Comparison of ENCODE assay signal across 18 cellular contexts in the genomic region with DNA sequence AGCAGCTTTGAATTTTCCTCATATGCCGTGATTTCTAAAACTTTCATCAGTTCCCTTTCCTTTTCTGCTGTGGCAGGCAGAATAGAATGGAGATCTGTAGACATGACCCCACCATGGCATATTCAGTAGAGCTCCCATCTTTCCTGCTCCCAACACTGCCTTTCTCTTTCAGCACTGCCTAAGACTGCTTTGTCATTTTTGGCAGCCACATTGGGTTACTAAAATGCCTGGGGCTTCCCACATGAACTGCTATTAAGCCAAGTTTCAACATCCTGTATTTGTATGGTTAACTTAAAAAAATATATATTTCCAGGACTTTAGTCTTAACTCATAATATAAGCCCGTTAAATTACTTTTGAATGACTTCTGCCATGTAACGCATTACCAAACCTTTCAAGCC.
A peak's percentile ranks its signal among the peaks of the same experiment; 100 is the strongest.
DNase-seq lines count a peak whose midpoint lies in the region; ATAC-seq and TF ChIP-seq lines count a peak whose summit lies in the region.
"Had no signal": no experiment of that assay in that cellular context is flagged by ENCODE, and none has a peak within 500 bp of the region (broad histone marks: within the 10 kb centered on the region; RNA-seq: fewer than 3 reads in every experiment).

No MANE protein-coding gene starts in this region.

- H3K36me3 ChIP-seq in CD8-positive, alpha-beta T cell (ENCODE audit: insufficient read depth, low read length) = no peaks in the 10 kb centered on the region
- no peaks in the 10 kb centered on the region for H3K36me3 ChIP-seq in MG63
- H3K36me3 ChIP-seq: suprapubic skin had no signal

- H3K27ac ChIP-seq in CD8-positive, alpha-beta T cell (ENCODE audit: low read depth, low read length) = no peak overlapping the region
- H3K27ac ChIP-seq: hepatocyte, suprapubic skin had no signal

- in situ Hi-C loops in astrocyte of the cerebellum (cut with HindIII; ENCODE audit: low sequenced_read_pairs) = no loop called here

- DNase-seq in CD8-positive, alpha-beta T cell = no peak
- DNase-seq in MG63 = peak; percentile 31
- DNase-seq in astrocyte of the cerebellum (ENCODE audit: low read depth) = peak; percentile 53
- peak; percentile 45 to 81 for DNase-seq in foreskin fibroblast
- DNase-seq in glomerular visceral epithelial cell (ENCODE audit: extremely low spot score) = no peak
- DNase-seq in kidney tubule cell (ENCODE audit: low spot score) = no peak
- DNase-seq: anterior cingulate cortex; CD4-positive, alpha-beta memory T cell; H9; left ventricle myocardium superior; NCI-H1105; NCI-H510A treated with DMSO at 0.1 percent for 48 hours had no signal

- no peak overlapping the region for H3K4me3 Mint-ChIP-seq in CD8-positive, alpha-beta T cell
- H3K4me3 Mint-ChIP-seq: neural crest cell had no signal

- intact Hi-C loops in CD8-positive, alpha-beta T cell (cut with DNase I, micrococcal nuclease) = loop anchor here (2.0 to 10.0 kb wide), 9 partner anchors 81 to 1471 kb away; partner anchors contain the start of genes BLZF1 (in 2 of the 2), NME7 (in 2 of the 2), ATP1B1 (in 1 of the 2) and SLC19A2 (in 1 of the 2)

- peaks cover 26% of the 10 kb centered on the region for H3K4me1 Mint-ChIP-seq in CD8-positive, alpha-beta T cell (ENCODE audit: low read depth)

- POLR2A ChIA-PET in CD8-positive, alpha-beta T cell (lab: Charles Lee) = interaction anchor here (1.2 to 2.6 kb wide), 3 partner anchors 8 to 1032 kb away, joined by 3 to 13 read pairs (median 8); no protein-coding TSS in a partner anchor

- H3K4me3 ChIP-seq in CD8-positive, alpha-beta T cell (ENCODE audit: low read depth, low read length) = no peak overlapping the region
- no peak overlapping the region for H3K4me3 ChIP-seq in MG63
- H3K4me3 ChIP-seq in astrocyte of the cerebellum (ENCODE audit: low read depth, low read length) = no peak overlapping the region
- H3K4me3 ChIP-seq in foreskin fibroblast (ENCODE audit: low read depth in 1 of 2, low read length in 2 of 2) = no peak overlapping the region
- H3K4me3 ChIP-seq: hepatocyte, skin epidermis, suprapubic skin had no signal

- H3K27ac Mint-ChIP-seq in CD8-positive, alpha-beta T cell = peak overlapping the region; percentile 45
- H3K27ac Mint-ChIP-seq: H9 had no signal

- ATAC-seq in CD8-positive, alpha-beta T cell = no peak
- ATAC-seq in HG02642 (IDR thresholded peaks at IDR 0.05; ENCODE audit: poor library complexity, unreplicated experiment) = no peak
- ATAC-seq in HG03442 (IDR thresholded peaks at IDR 0.05; ENCODE audit: unreplicated experiment) = no peak

- peaks cover 19% of the 10 kb centered on the region for H3K4me1 ChIP-seq in CD8-positive, alpha-beta T cell (ENCODE audit: insufficient read depth, low read length)

- H3K27me3 Mint-ChIP-seq in CD8-positive, alpha-beta T cell (ENCODE audit: low read depth) = no peaks in the 10 kb centered on the region
- H3K27me3 Mint-ChIP-seq: CD4-positive, alpha-beta memory T cell had no signal

- H3K9me3 ChIP-seq in CD8-positive, alpha-beta T cell (ENCODE audit: low read length) = no peaks in the 10 kb centered on the region
- no peaks in the 10 kb centered on the region for H3K9me3 ChIP-seq in MG63
- H3K9me3 ChIP-seq: suprapubic skin had no signal

- no peak for TF ChIP-seq CTCF in CD8-positive, alpha-beta T cell (IDR thresholded peaks at IDR 0.05)
- TF ChIP-seq CTCF in astrocyte of the cerebellum (IDR thresholded peaks at IDR 0.05; ENCODE audit: low read depth, low read length, missing control alignments) (no peak), foreskin fibroblast (IDR thresholded peaks at IDR 0.05; ENCODE audit: low read depth, low read length) (no peak)

- H3K9me3 Mint-ChIP-seq in CD8-positive, alpha-beta T cell = no peaks in the 10 kb centered on the region
- H3K9me3 Mint-ChIP-seq: CD4-positive, alpha-beta memory T cell had no signal

- H3K36me3 Mint-ChIP-seq in CD8-positive, alpha-beta T cell = no peaks in the 10 kb centered on the region

- CTCF ChIA-PET in CD8-positive, alpha-beta T cell (lab: Charles Lee) = interaction anchor here (1.5 to 4.5 kb wide), 12 partner anchors 16 to 1027 kb away, joined by 5 to 109 read pairs (median 10); partner anchors contain the start of genes BLZF1 and NME7

- H3K27me3 ChIP-seq in CD8-positive, alpha-beta T cell (ENCODE audit: insufficient read depth, low read length) = no peaks in the 10 kb centered on the region
- H3K27me3 ChIP-seq in MG63 = no peaks in the 10 kb centered on the region
- H3K27me3 ChIP-seq: hepatocyte, suprapubic skin had no signal

Comparison
In these comparisons a context has a peak if more than half of its experiments do, and no peak if none do; other contexts are left out.
1. DNase-seq: peak in MG63 (single experiment), astrocyte of the cerebellum (single experiment) and foreskin fibroblast (2 of 2); none in CD8-positive, alpha-beta T cell (0 of 7), glomerular visceral epithelial cell (single experiment) and kidney tubule cell (single experiment).